In the genomic region with DNA sequence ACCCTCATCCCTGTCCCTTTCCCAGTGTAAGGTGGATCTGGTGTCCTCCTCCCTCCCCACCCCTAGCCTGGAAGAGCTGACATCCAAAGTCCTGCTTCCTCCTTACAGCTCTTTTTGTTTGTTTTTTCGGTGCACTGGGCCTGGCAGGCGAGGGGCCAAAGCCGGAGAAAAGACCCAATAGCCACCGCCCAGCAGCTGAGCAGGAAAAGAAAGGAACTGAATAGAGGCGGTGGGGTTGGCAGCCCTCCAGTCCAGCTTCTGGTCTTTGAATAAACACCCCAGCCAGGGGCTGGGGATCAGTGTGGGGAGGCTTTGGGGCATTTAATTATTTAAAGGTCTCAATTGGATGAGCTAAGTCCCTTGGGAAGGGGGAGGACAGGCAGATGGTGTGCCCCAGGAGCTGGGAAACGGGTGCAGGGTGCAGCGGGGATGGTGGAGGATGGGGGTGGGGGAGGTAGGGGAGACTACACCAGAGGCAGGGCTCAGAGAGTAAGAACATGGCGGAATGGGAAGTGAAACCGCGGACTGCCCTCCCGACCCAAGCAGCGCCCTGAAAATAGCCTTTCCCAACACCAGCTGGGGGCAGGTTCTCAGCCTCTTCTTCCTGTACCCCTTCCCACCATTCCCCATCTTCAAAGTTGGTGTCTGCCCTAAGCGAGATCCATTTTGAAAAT, we compare ENCODE assay signal across 8 cellular contexts. TPM values are rescaled to one million over a fixed set of nuclear protein-coding genes. Genes with fewer than 3 reads are reported as not detected.
A peak's percentile ranks its signal among the peaks of the same experiment; 100 is the strongest.
DNase-seq lines count a peak whose midpoint lies in the region; ATAC-seq and TF ChIP-seq lines count a peak whose summit lies in the region.

No MANE protein-coding gene starts in this region.

- no peaks in the 10 kb centered on the region for H3K79me2 ChIP-seq in SU-DHL-6 (ENCODE audit: insufficient read depth, low read length)

- no peaks in the 10 kb centered on the region for H3K27me3 ChIP-seq in SU-DHL-6 (ENCODE audit: low read length)
- H3K27me3 ChIP-seq in right cardiac atrium (ENCODE audit: control insufficient read depth, insufficient read depth): no peaks in the 10 kb centered on the region

- no peak overlapping the region for H2AFZ ChIP-seq in SU-DHL-6 (ENCODE audit: low read depth, low read length, severe bottlenecking)

- H3K4me1 Mint-ChIP-seq in stimulated activated memory B cell treated with anti-CD40 and anti-IgM and Interleukin-4, amounts not matched to agents 10 μg/mL and 1 μg/mL and 100 μg/mL, for 72 hours: peaks cover 82% of the 10 kb centered on the region

- no peaks in the 10 kb centered on the region for H3K36me3 Mint-ChIP-seq in stimulated activated memory B cell treated with anti-CD40 and anti-IgM and Interleukin-4, amounts not matched to agents 10 μg/mL and 1 μg/mL and 100 μg/mL, for 72 hours

- peaks cover 54% of the 10 kb centered on the region for H3F3A ChIP-seq in SU-DHL-6 (ENCODE audit: insufficient read depth)

- H3K4me3 Mint-ChIP-seq in stimulated activated memory B cell treated with anti-CD40 and anti-IgM and Interleukin-4, amounts not matched to agents 10 μg/mL and 1 μg/mL and 100 μg/mL, for 72 hours: peak overlapping the region; percentile 83

- intact Hi-C loops in right cardiac atrium (cut with DNase I): loop anchor here in 1 of 4 donors (2.0 kb wide), 1 partner anchor 19 kb away; no protein-coding TSS in a partner anchor

- H3K9me3 ChIP-seq in SU-DHL-6 (ENCODE audit: insufficient read depth, low read length) (no peaks in the 10 kb centered on the region), right cardiac atrium (ENCODE audit: control insufficient read depth, low read length) (no peaks in the 10 kb centered on the region)

- peak; percentile 65 for DNase-seq in LNCaP clone FGC (ENCODE audit: low read depth)
- peak; percentile 78 to 94 (median 88) for DNase-seq in right cardiac atrium

- peak overlapping the region; percentile 70 for H3K9ac ChIP-seq in SU-DHL-6 (ENCODE audit: low read length)

- H3K36me3 ChIP-seq in SU-DHL-6 (ENCODE audit: low read length): no peaks in the 10 kb centered on the region

- H3K4me1 ChIP-seq in right cardiac atrium (ENCODE audit: control insufficient read depth, insufficient read depth, low read length): peaks cover 40% of the 10 kb centered on the region

- H3K4me2 ChIP-seq in SU-DHL-6 (ENCODE audit: low read depth, low read length, poor library complexity, severe bottlenecking): peak overlapping the region; percentile 96

- TF ChIP-seq CTCF in C4-2B (conservative IDR thresholded peaks at IDR 0.05) (no peak), LNCaP clone FGC (IDR thresholded peaks at IDR 0.05; ENCODE audit: control insufficient read depth, extremely low read depth, insufficient read depth) (no peak), SU-DHL-6 (IDR thresholded peaks at IDR 0.05; ENCODE audit: insufficient read depth, low read length, poor library complexity, severe bottlenecking) (no peak)

- no peaks in the 10 kb centered on the region for H3K27me3 Mint-ChIP-seq in stimulated activated memory B cell treated with anti-CD40 and anti-IgM and Interleukin-4, amounts not matched to agents 10 μg/mL and 1 μg/mL and 100 μg/mL, for 72 hours

- no peak overlapping the region for H3K4me3 ChIP-seq in LNCaP clone FGC (ENCODE audit: low read depth, low read length)
- peak overlapping the region; percentile 45 for H3K4me3 ChIP-seq in SU-DHL-6 (ENCODE audit: insufficient read depth, low read length, poor library complexity, severe bottlenecking)
- H3K4me3 ChIP-seq in right cardiac atrium (ENCODE audit: low read length): no peak overlapping the region

- no peaks in the 10 kb centered on the region for H3K9me2 ChIP-seq in SU-DHL-6 (replicated peaks; ENCODE audit: insufficient read depth, low read length)

- H3K27ac ChIP-seq in C4-2B (peak overlapping the region; percentile 86), SU-DHL-6 (ENCODE audit: low read depth, low read length) (peak overlapping the region; percentile 96), right cardiac atrium (ENCODE audit: low read length) (peak overlapping the region; percentile 93)

- H4K20me1 ChIP-seq in SU-DHL-6 (ENCODE audit: low read depth, low read length): no peaks in the 10 kb centered on the region

- H3K9me3 Mint-ChIP-seq in stimulated activated memory B cell treated with anti-CD40 and anti-IgM and Interleukin-4, amounts not matched to agents 10 μg/mL and 1 μg/mL and 100 μg/mL, for 72 hours: no peaks in the 10 kb centered on the region

- peak overlapping the region; percentile 93 for H3K27ac Mint-ChIP-seq in stimulated activated memory B cell treated with anti-CD40 and anti-IgM and Interleukin-4, amounts not matched to agents 10 μg/mL and 1 μg/mL and 100 μg/mL, for 72 hours

- ATAC-seq in right cardiac atrium (peak; percentile 3), GM18511 (IDR thresholded peaks at IDR 0.05; ENCODE audit: unreplicated experiment) (no peak), HG02852 (IDR thresholded peaks at IDR 0.05; ENCODE audit: unreplicated experiment) (no peak), GM19035 (IDR thresholded peaks at IDR 0.05; ENCODE audit: unreplicated experiment) (no peak)
- peak; percentile 29 for ATAC-seq in stimulated activated memory B cell treated with anti-CD40 and anti-IgM and Interleukin-4, amounts not matched to agents 10 μg/mL and 1 μg/mL and 100 μg/mL, for 72 hours

- 55% methylated on average over 13 of the region's 13 CpGs for WGBS in right cardiac atrium

RNA-seq across cellular contexts. Expression of a gene that starts 20.2 kb away (rescaled TPM):
- 100 to 1,000 TPM in 2 of 4 donors, 10 to 100 TPM in 2; 68.1 to 361 (median 105) TPM for total RNA-seq in right cardiac atrium
- polyA plus RNA-seq in right cardiac atrium: 333 TPM

RNA-seq across cellular contexts. Expression of a gene that starts 25.4 kb away (rescaled TPM):
- 10 to 100 TPM; 54.8 to 91.6 (median 63.5) TPM for total RNA-seq in right cardiac atrium
- polyA plus RNA-seq in right cardiac atrium: 35.9 TPM

Comparison
In these comparisons a context has a peak if more than half of its experiments do, and no peak if none do; other contexts are left out.
1. ATAC-seq: peak in right cardiac atrium (2 of 2) and stimulated activated memory B cell treated with anti-CD40 and anti-IgM and Interleukin-4, amounts not matched to agents 10 μg/mL and 1 μg/mL and 100 μg/mL, for 72 hours (single experiment); none in GM18511 (single experiment), HG02852 (single experiment) and GM19035 (single experiment).
2. Peak in every context shown above with its lines, with median percentiles within 50 percentile points of each other: H3K27ac ChIP-seq.